Comparison of ENCODE assay signal across 1 cellular context in the genomic region with DNA sequence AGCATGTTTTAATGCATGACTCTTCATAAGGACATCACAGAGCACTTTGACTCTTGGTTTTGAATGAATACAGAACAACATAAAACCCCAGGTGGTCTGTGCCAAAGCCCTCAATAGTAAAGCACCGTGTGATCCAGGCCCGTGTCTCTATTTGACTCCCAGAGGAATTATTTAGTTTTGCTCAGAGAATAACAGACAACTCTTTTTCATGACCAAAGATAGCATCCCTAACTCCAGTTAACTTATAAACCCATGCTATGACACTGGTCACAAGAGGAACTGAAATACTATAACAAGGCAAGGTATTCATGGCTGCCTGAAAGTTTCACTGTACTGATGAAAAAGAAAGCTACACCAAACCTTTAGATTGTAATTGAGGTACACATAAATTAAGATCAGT.
TF ChIP-seq lines count a peak whose summit lies in the region.

No MANE protein-coding gene starts in this region.

TF ChIP-seq in GM12878, 131 proteins besides CTCF, POLR2A, EP300 and RAD21 (continued from another document and continues in another):
- TF ChIP-seq, protein P1, sequence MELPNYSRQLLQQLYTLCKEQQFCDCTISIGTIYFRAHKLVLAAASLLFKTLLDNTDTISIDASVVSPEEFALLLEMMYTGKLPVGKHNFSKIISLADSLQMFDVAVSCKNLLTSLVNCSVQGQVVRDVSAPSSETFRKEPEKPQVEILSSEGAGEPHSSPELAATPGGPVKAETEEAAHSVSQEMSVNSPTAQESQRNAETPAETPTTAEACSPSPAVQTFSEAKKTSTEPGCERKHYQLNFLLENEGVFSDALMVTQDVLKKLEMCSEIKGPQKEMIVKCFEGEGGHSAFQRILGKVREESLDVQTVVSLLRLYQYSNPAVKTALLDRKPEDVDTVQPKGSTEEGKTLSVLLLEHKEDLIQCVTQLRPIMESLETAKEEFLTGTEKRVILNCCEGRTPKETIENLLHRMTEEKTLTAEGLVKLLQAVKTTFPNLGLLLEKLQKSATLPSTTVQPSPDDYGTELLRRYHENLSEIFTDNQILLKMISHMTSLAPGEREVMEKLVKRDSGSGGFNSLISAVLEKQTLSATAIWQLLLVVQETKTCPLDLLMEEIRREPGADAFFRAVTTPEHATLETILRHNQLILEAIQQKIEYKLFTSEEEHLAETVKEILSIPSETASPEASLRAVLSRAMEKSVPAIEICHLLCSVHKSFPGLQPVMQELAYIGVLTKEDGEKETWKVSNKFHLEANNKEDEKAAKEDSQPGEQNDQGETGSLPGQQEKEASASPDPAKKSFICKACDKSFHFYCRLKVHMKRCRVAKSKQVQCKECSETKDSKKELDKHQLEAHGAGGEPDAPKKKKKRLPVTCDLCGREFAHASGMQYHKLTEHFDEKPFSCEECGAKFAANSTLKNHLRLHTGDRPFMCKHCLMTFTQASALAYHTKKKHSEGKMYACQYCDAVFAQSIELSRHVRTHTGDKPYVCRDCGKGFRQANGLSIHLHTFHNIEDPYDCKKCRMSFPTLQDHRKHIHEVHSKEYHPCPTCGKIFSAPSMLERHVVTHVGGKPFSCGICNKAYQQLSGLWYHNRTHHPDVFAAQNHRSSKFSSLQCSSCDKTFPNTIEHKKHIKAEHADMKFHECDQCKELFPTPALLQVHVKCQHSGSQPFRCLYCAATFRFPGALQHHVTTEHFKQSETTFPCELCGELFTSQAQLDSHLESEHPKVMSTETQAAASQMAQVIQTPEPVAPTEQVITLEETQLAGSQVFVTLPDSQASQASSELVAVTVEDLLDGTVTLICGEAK (IDR thresholded peaks at IDR 0.05; ENCODE audit: borderline replicate concordance): no peak
- TF ChIP-seq CBX5 (IDR thresholded peaks at IDR 0.05; ENCODE audit: low read depth) (no peak), STAT1 (conservative IDR thresholded peaks at IDR 0.05) (no peak), KDM1A (IDR thresholded peaks at IDR 0.05; ENCODE audit: borderline replicate concordance) (no peak), ETV6 (conservative IDR thresholded peaks at IDR 0.05 in 1 of 2, IDR thresholded peaks at IDR 0.05 in 1 of 2; ENCODE audit: borderline replicate concordance in 1 of 2, low read depth in 1 of 2) (no peak), FOXK2 (IDR thresholded peaks at IDR 0.05) (no peak), SMAD5 (IDR thresholded peaks at IDR 0.05; ENCODE audit: low read depth) (no peak), IKZF1 (conservative IDR thresholded peaks at IDR 0.05) (peak; percentile 62), SPI1 (IDR thresholded peaks at IDR 0.05; ENCODE audit: borderline replicate concordance, insufficient read depth, low read depth, low read length) (peak; percentile 93), CHD4 (IDR thresholded peaks at IDR 0.05) (no peak), CBX3 (IDR thresholded peaks at IDR 0.05; ENCODE audit: borderline replicate concordance, low read depth) (no peak), NR2F1 (conservative IDR thresholded peaks at IDR 0.05) (no peak), GABPA (IDR thresholded peaks at IDR 0.05; ENCODE audit: low read depth) (no peak), SUPT20H (IDR thresholded peaks at IDR 0.05; ENCODE audit: borderline replicate concordance, control insufficient read depth, low read depth, low read length) (no peak), NR2C2 (IDR thresholded peaks at IDR 0.05; ENCODE audit: borderline replicate concordance, control insufficient read depth, insufficient read length, low read depth) (no peak), IKZF2 (IDR thresholded peaks at IDR 0.05) (peak; percentile 75 to 87), SIX5 (IDR thresholded peaks at IDR 0.05; ENCODE audit: low read depth, low read length, severe bottlenecking) (no peak), SMAD1 (IDR thresholded peaks at IDR 0.05; ENCODE audit: low read depth, partially characterized antibody) (peak; percentile 89), ZZZ3 (IDR thresholded peaks at IDR 0.05; ENCODE audit: control insufficient read depth, insufficient read length, low read depth) (no peak), SRF (IDR thresholded peaks at IDR 0.05; ENCODE audit: low read depth in 2 of 2, low read length in 2 of 2) (no peak), MTA2 (IDR thresholded peaks at IDR 0.05; ENCODE audit: low read depth) (peak; percentile 95), ASH2L (IDR thresholded peaks at IDR 0.05; ENCODE audit: borderline replicate concordance, low read depth) (no peak), NFXL1 (IDR thresholded peaks at IDR 0.05; ENCODE audit: borderline replicate concordance) (no peak), MTA3 (IDR thresholded peaks at IDR 0.05; ENCODE audit: borderline replicate concordance, low read length) (no peak; the same call in 1 of the 2 replicates), TCF7 (IDR thresholded peaks at IDR 0.05; ENCODE audit: borderline replicate concordance) (no peak), NFIC (IDR thresholded peaks at IDR 0.05; ENCODE audit: low read depth, low read length) (no peak; the same call in 1 of the 2 replicates), CREM (IDR thresholded peaks at IDR 0.05; ENCODE audit: low read depth) (no peak), HCFC1 (IDR thresholded peaks at IDR 0.05; ENCODE audit: low read length) (no peak), CHD2 (IDR thresholded peaks at IDR 0.05; ENCODE audit: borderline replicate concordance, low read depth, low read length) (peak; percentile 44; the same call in 1 of the 2 replicates), TARDBP (IDR thresholded peaks at IDR 0.05; ENCODE audit: borderline replicate concordance) (no peak), ZNF24 (IDR thresholded peaks at IDR 0.05) (no peak; the same call in 1 of the 2 replicates)
- TF ChIP-seq, protein P2, sequence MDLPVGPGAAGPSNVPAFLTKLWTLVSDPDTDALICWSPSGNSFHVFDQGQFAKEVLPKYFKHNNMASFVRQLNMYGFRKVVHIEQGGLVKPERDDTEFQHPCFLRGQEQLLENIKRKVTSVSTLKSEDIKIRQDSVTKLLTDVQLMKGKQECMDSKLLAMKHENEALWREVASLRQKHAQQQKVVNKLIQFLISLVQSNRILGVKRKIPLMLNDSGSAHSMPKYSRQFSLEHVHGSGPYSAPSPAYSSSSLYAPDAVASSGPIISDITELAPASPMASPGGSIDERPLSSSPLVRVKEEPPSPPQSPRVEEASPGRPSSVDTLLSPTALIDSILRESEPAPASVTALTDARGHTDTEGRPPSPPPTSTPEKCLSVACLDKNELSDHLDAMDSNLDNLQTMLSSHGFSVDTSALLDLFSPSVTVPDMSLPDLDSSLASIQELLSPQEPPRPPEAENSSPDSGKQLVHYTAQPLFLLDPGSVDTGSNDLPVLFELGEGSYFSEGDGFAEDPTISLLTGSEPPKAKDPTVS (IDR thresholded peaks at IDR 0.05; ENCODE audit: low read depth, low read length): no peak
- TF ChIP-seq, protein P3, sequence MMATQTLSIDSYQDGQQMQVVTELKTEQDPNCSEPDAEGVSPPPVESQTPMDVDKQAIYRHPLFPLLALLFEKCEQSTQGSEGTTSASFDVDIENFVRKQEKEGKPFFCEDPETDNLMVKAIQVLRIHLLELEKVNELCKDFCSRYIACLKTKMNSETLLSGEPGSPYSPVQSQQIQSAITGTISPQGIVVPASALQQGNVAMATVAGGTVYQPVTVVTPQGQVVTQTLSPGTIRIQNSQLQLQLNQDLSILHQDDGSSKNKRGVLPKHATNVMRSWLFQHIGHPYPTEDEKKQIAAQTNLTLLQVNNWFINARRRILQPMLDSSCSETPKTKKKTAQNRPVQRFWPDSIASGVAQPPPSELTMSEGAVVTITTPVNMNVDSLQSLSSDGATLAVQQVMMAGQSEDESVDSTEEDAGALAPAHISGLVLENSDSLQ (IDR thresholded peaks at IDR 0.05): no peak
- TF ChIP-seq, protein P4, sequence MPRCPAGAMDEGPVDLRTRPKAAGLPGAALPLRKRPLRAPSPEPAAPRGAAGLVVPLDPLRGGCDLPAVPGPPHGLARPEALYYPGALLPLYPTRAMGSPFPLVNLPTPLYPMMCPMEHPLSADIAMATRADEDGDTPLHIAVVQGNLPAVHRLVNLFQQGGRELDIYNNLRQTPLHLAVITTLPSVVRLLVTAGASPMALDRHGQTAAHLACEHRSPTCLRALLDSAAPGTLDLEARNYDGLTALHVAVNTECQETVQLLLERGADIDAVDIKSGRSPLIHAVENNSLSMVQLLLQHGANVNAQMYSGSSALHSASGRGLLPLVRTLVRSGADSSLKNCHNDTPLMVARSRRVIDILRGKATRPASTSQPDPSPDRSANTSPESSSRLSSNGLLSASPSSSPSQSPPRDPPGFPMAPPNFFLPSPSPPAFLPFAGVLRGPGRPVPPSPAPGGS (IDR thresholded peaks at IDR 0.05; ENCODE audit: borderline replicate concordance, insufficient read depth, low read depth, low read length, poor library complexity, severe bottlenecking): peak; percentile 62
- TF ChIP-seq, protein P5, sequence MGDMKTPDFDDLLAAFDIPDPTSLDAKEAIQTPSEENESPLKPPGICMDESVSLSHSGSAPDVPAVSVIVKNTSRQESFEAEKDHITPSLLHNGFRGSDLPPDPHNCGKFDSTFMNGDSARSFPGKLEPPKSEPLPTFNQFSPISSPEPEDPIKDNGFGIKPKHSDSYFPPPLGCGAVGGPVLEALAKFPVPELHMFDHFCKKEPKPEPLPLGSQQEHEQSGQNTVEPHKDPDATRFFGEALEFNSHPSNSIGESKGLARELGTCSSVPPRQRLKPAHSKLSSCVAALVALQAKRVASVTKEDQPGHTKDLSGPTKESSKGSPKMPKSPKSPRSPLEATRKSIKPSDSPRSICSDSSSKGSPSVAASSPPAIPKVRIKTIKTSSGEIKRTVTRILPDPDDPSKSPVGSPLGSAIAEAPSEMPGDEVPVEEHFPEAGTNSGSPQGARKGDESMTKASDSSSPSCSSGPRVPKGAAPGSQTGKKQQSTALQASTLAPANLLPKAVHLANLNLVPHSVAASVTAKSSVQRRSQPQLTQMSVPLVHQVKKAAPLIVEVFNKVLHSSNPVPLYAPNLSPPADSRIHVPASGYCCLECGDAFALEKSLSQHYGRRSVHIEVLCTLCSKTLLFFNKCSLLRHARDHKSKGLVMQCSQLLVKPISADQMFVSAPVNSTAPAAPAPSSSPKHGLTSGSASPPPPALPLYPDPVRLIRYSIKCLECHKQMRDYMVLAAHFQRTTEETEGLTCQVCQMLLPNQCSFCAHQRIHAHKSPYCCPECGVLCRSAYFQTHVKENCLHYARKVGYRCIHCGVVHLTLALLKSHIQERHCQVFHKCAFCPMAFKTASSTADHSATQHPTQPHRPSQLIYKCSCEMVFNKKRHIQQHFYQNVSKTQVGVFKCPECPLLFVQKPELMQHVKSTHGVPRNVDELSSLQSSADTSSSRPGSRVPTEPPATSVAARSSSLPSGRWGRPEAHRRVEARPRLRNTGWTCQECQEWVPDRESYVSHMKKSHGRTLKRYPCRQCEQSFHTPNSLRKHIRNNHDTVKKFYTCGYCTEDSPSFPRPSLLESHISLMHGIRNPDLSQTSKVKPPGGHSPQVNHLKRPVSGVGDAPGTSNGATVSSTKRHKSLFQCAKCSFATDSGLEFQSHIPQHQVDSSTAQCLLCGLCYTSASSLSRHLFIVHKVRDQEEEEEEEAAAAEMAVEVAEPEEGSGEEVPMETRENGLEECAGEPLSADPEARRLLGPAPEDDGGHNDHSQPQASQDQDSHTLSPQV (IDR thresholded peaks at IDR 0.05): no peak; the same call in 1 of the 2 replicates
- TF ChIP-seq, protein P6, sequence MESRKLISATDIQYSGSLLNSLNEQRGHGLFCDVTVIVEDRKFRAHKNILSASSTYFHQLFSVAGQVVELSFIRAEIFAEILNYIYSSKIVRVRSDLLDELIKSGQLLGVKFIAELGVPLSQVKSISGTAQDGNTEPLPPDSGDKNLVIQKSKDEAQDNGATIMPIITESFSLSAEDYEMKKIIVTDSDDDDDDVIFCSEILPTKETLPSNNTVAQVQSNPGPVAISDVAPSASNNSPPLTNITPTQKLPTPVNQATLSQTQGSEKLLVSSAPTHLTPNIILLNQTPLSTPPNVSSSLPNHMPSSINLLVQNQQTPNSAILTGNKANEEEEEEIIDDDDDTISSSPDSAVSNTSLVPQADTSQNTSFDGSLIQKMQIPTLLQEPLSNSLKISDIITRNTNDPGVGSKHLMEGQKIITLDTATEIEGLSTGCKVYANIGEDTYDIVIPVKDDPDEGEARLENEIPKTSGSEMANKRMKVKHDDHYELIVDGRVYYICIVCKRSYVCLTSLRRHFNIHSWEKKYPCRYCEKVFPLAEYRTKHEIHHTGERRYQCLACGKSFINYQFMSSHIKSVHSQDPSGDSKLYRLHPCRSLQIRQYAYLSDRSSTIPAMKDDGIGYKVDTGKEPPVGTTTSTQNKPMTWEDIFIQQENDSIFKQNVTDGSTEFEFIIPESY (IDR thresholded peaks at IDR 0.05): no peak
- TF ChIP-seq, protein P7, sequence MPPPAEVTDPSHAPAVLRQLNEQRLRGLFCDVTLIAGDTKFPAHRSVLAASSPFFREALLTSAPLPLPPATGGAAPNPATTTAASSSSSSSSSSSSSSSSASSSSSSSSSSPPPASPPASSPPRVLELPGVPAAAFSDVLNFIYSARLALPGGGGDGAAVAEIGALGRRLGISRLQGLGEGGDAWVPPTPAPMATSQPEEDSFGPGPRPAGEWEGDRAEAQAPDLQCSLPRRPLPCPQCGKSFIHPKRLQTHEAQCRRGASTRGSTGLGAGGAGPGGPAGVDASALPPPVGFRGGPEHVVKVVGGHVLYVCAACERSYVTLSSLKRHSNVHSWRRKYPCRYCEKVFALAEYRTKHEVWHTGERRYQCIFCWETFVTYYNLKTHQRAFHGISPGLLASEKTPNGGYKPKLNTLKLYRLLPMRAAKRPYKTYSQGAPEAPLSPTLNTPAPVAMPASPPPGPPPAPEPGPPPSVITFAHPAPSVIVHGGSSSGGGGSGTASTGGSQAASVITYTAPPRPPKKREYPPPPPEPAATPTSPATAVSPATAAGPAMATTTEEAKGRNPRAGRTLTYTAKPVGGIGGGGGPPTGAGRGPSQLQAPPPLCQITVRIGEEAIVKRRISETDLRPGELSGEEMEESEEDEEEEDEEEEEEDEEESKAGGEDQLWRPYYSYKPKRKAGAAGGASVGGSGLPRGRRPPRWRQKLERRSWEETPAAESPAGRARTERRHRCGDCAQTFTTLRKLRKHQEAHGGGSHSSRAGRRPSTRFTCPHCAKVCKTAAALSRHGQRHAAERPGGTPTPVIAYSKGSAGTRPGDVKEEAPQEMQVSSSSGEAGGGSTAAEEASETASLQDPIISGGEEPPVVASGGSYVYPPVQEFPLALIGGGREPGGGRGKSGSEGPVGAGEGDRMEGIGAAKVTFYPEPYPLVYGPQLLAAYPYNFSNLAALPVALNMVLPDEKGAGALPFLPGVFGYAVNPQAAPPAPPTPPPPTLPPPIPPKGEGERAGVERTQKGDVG (CRISPR knock-in tag; IDR thresholded peaks at IDR 0.05): no peak
